ENCODE assay signal across 8 cellular contexts in genomic region chr18:62982600-62983251, GRCh38.
A peak's percentile ranks its signal among the peaks of the same experiment; 100 is the strongest.
DNase-seq lines count a peak whose midpoint lies in the region; ATAC-seq and TF ChIP-seq lines count a peak whose summit lies in the region.

No MANE protein-coding gene starts in this region.

- POLR2A ChIA-PET in AG04449 (lab: Yijun Ruan, JAX) = no interaction called here

- H3K27ac ChIP-seq in layer of hippocampus (ENCODE audit: low read depth, low read length) = peak overlapping the region; percentile 75

- H3K27me3 ChIP-seq in layer of hippocampus (ENCODE audit: control insufficient read depth, insufficient read depth, low read length) = no peaks in the 10 kb centered on the region

- H3K4me3 ChIP-seq in AG04449 (ENCODE audit: low read depth, low read length) = peak overlapping the region; percentile 12; the same call in 1 of the 2 replicates

- CTCF ChIA-PET in AG04449 (lab: Yijun Ruan, JAX) = interaction anchor here (0.6 to 6.4 kb wide), 55 partner anchors 10 to 770 kb away, joined by 3 to 243 read pairs (median 4); partner anchors contain the start of gene PHLPP1

- peak; percentile 63 for ATAC-seq in GM18511 (IDR thresholded peaks at IDR 0.05; ENCODE audit: unreplicated experiment)
- no peak for ATAC-seq in GM19455 (IDR thresholded peaks at IDR 0.05; ENCODE audit: unreplicated experiment)

- TF ChIP-seq CTCF in AG04449 (IDR thresholded peaks at IDR 0.05; ENCODE audit: insufficient read depth, low read length, missing control alignments) = peak; percentile 67

- DNase-seq in AG04449 (ENCODE audit: low read depth, low spot score) (no peak), NCI-H146 (lab: John Stamatoyannopoulos, UW) (peak; percentile 67), cerebellum (ENCODE audit: low spot score) (peak; percentile 74)
- DNase-seq in activated CD4-positive, CD25-positive, alpha-beta regulatory T cell treated with anti-CD3 and anti-CD28 coated beads, Interleukin-2, amount 50 U/mL, for 72 hours = peak; percentile 37
- DNase-seq in stimulated activated CD4-positive, alpha-beta T cell treated with anti-CD3 and anti-CD28 coated beads, Interleukin-2, amount 100 ng/mL, for 48 hours = peak; percentile 50 to 60
